Comparison of ENCODE assay signal across 15 cellular contexts in genomic region chr5:96015709-96016108, GRCh38. TPM values are rescaled to one million over a fixed set of nuclear protein-coding genes. Genes with fewer than 3 reads are reported as not detected.
A peak's percentile ranks its signal among the peaks of the same experiment; 100 is the strongest.
DNase-seq lines count a peak whose midpoint lies in the region; ATAC-seq and TF ChIP-seq lines count a peak whose summit lies in the region.
"Had no signal": no experiment of that assay in that cellular context is flagged by ENCODE, and none has a peak within 500 bp of the region (broad histone marks: within the 10 kb centered on the region; RNA-seq: fewer than 3 reads in every experiment).

No MANE protein-coding gene starts in this region.

- no peak for DNase-seq in activated CD4-positive, alpha-beta T cell treated with anti-CD3 and anti-CD28 coated beads for 36 hours
- no peak for DNase-seq in activated CD4-positive, alpha-beta T cell treated with anti-CD3 and anti-CD28 coated beads for 4 hours
- no peak for DNase-seq in DND-41
- no peak for DNase-seq in IMR-90
- DNase-seq in hepatocyte (ENCODE audit: low spot score) = no peak
- DNase-seq in cortex of kidney (lab: John Stamatoyannopoulos, UW) = no peak
- no peak for DNase-seq in SW 1271 (lab: John Stamatoyannopoulos, UW)
- DNase-seq in caudate nucleus (lab: John Stamatoyannopoulos, UW) = no peak
- DNase-seq: 8988T; CD4-positive, alpha-beta memory T cell; DMS79 treated with DMSO at 0.1 percent for 48 hours; EL; HCEC 1CT had no signal

- peak overlapping the region; percentile 81 for H4K5ac ChIP-seq in IMR-90 (ENCODE audit: low read depth, low read length)

- peaks cover 7% of the 10 kb centered on the region; the same call in 1 of the 2 replicates for H3K9me1 ChIP-seq in IMR-90 (ENCODE audit: insufficient read depth, low read length)

- H3K27ac ChIP-seq in DND-41 (ENCODE audit: low read length) (no peak overlapping the region), IMR-90 (ENCODE audit: insufficient read depth, low read length) (peak overlapping the region; percentile 67; the same call in 1 of the 2 replicates), hepatocyte (peak overlapping the region; percentile 41), caudate nucleus (ENCODE audit: low read depth, low read length) (no peak overlapping the region)
- H3K27ac ChIP-seq: BLaER1 had no signal

- H3K27me3 ChIP-seq in DND-41 (ENCODE audit: insufficient read depth, low read length, poor library complexity) (no peaks in the 10 kb centered on the region), IMR-90 (ENCODE audit: control insufficient read depth, insufficient read depth, low read length) (no peaks in the 10 kb centered on the region), hepatocyte (no peaks in the 10 kb centered on the region)
- H3K27me3 ChIP-seq: BLaER1 had no signal

- peak overlapping the region; percentile 34; the same call in 1 of the 2 replicates for H3K14ac ChIP-seq in IMR-90 (replicated peaks; ENCODE audit: low read depth, low read length)

- intact Hi-C loops in activated CD4-positive, alpha-beta T cell treated with anti-CD3 and anti-CD28 coated beads for 36 hours (cut with DNase I, micrococcal nuclease) = no loop called here
- intact Hi-C loops in IMR-90 (cut with micrococcal nuclease) = no loop called here

- H3K27me3 Mint-ChIP-seq in activated CD4-positive, alpha-beta T cell treated with anti-CD3 and anti-CD28 coated beads for 36 hours = no peaks in the 10 kb centered on the region
- H3K27me3 Mint-ChIP-seq: CD4-positive, alpha-beta memory T cell had no signal

- H4K20me1 ChIP-seq in DND-41 (ENCODE audit: insufficient read depth, low read length) = no peaks in the 10 kb centered on the region
- H4K20me1 ChIP-seq in IMR-90 (ENCODE audit: insufficient read depth, low read length) = no peaks in the 10 kb centered on the region
- no peaks in the 10 kb centered on the region for H4K20me1 ChIP-seq in hepatocyte (ENCODE audit: insufficient read depth, poor library complexity, severe bottlenecking)
- H4K20me1 ChIP-seq: BLaER1 had no signal

- peak overlapping the region; percentile 30 to 61 for H4K8ac ChIP-seq in IMR-90 (ENCODE audit: low read depth in 2 of 2, low read length in 2 of 2)

- peak; percentile 51 for ATAC-seq in activated CD4-positive, alpha-beta T cell treated with anti-CD3 and anti-CD28 coated beads for 36 hours
- ATAC-seq in DND-41 (ENCODE audit: insufficient read depth, low read depth) (peak; percentile 48; the same call in 2 of the 3 replicates), IMR-90 (ENCODE audit: low read depth) (no peak)

- peak overlapping the region; percentile 37 for H2BK5ac ChIP-seq in IMR-90 (ENCODE audit: low read depth, low read length, poor library complexity, severe bottlenecking)

- no peak for TF ChIP-seq POLR2A in IMR-90 (IDR thresholded peaks at IDR 0.05; ENCODE audit: low read depth, low read length)

- no CpG with 5 or more reads among the region's 1 CpG for WGBS in IMR-90 (ENCODE audit: extremely low coverage in 2 of 2, insufficient read length in 1 of 2), 2 experiments
- WGBS in hepatocyte (ENCODE audit: low lambda C conversion rate, missing lambda C conversion rate) = 100% methylated on average over 1 of the region's 1 CpG

- no peaks in the 10 kb centered on the region for H3K4me1 Mint-ChIP-seq in activated CD4-positive, alpha-beta T cell treated with anti-CD3 and anti-CD28 coated beads for 36 hours
- H3K4me1 Mint-ChIP-seq: CD14-positive monocyte; CD4-positive, alpha-beta memory T cell had no signal

- no peak for TF ChIP-seq RAD21 in IMR-90 (IDR thresholded peaks at IDR 0.05; ENCODE audit: low read length)

- H3K9me3 ChIP-seq in DND-41 (ENCODE audit: insufficient read depth, low read length, severe bottlenecking) = no peaks in the 10 kb centered on the region
- H3K9me3 ChIP-seq in IMR-90 (ENCODE audit: control insufficient read depth, insufficient read depth, low read length) = no peaks in the 10 kb centered on the region
- H3K9me3 ChIP-seq in hepatocyte (ENCODE audit: low read depth) = no peaks in the 10 kb centered on the region
- H3K9me3 ChIP-seq: BLaER1 had no signal

- H3K79me2 ChIP-seq in DND-41 (ENCODE audit: insufficient read depth, low read length) = no peaks in the 10 kb centered on the region
- H3K79me2 ChIP-seq in hepatocyte = no peaks in the 10 kb centered on the region

- H4K91ac ChIP-seq in IMR-90 (ENCODE audit: insufficient read depth, low read depth, low read length) = peak overlapping the region; percentile 47

- dilution Hi-C loops in IMR-90 (cut with HindIII; ENCODE audit: low sequenced_read_pairs, unreplicated experiment) = no loop called here

- peaks cover 3% of the 10 kb centered on the region for H3K9me3 Mint-ChIP-seq in activated CD4-positive, alpha-beta T cell treated with anti-CD3 and anti-CD28 coated beads for 36 hours (ENCODE audit: low read depth)
- H3K9me3 Mint-ChIP-seq: CD14-positive monocyte had no signal

- H3K4me3 Mint-ChIP-seq in activated CD4-positive, alpha-beta T cell treated with anti-CD3 and anti-CD28 coated beads for 36 hours = no peak overlapping the region
- H3K4me3 Mint-ChIP-seq: CD14-positive monocyte; CD4-positive, alpha-beta memory T cell had no signal

- H3K4ac ChIP-seq in IMR-90 (ENCODE audit: low read depth, low read length) = peak overlapping the region; percentile 59; the same call in 1 of the 2 replicates

- peaks cover 7 to 13% of the 10 kb centered on the region in 2 experiments; a peak in 3 of 4 replicates for H3K79me1 ChIP-seq in IMR-90 (ENCODE audit: low read depth in 1 of 2, low read length in 2 of 2)

- H3K27ac Mint-ChIP-seq in activated CD4-positive, alpha-beta T cell treated with anti-CD3 and anti-CD28 coated beads for 36 hours = no peak overlapping the region
- H3K27ac Mint-ChIP-seq: CD14-positive monocyte; CD4-positive, alpha-beta memory T cell had no signal

- H3K36me3 ChIP-seq in DND-41 (ENCODE audit: insufficient read depth, low read length) (no peaks in the 10 kb centered on the region), IMR-90 (ENCODE audit: control insufficient read depth, insufficient read depth, low read length) (no peaks in the 10 kb centered on the region), hepatocyte (replicated peaks; ENCODE audit: insufficient read depth, low read depth) (no peaks in the 10 kb centered on the region)
- H3K36me3 ChIP-seq: BLaER1 had no signal

- peak overlapping the region; percentile 70 for H2BK20ac ChIP-seq in IMR-90 (ENCODE audit: low read depth, low read length)

- no peak for TF ChIP-seq CTCF in DND-41 (IDR thresholded peaks at IDR 0.05; ENCODE audit: borderline replicate concordance, extremely low read depth, low read length, poor library complexity, severe bottlenecking)
- no peak for TF ChIP-seq CTCF in IMR-90 (conservative IDR thresholded peaks at IDR 0.05; ENCODE audit: low read depth, low read length)
- no peak for TF ChIP-seq CTCF in hepatocyte (IDR thresholded peaks at IDR 0.05; ENCODE audit: poor library complexity)

- CTCF ChIA-PET in activated CD4-positive, alpha-beta T cell treated with anti-CD3 and anti-CD28 coated beads for 36 hours (lab: Charles Lee) = interaction anchor here (0.6 to 1.0 kb wide), 2 partner anchors 21 to 26 kb away, joined by 3 read pairs; no protein-coding TSS in a partner anchor
- CTCF ChIA-PET in IMR-90 (lab: Yijun Ruan, JAX) = interaction anchor here (0.7 to 1.4 kb wide), 2 partner anchors 21 to 314 kb away, joined by 4 read pairs; no protein-coding TSS in a partner anchor

- in situ Hi-C loops in IMR-90 (cut with MboI; ENCODE audit: low sequenced_read_pairs) = no loop called here

- no peak overlapping the region for H2AK9ac ChIP-seq in IMR-90 (replicated peaks; ENCODE audit: low read depth, low read length, poor library complexity)

- H2BK15ac ChIP-seq in IMR-90 (ENCODE audit: low read depth, low read length) = peak overlapping the region; percentile 74

- peak overlapping the region; percentile 32 for H2AK5ac ChIP-seq in IMR-90 (ENCODE audit: low read depth, low read length)

- H3K4me2 ChIP-seq in DND-41 (ENCODE audit: insufficient read depth, low read length) = no peak overlapping the region
- H3K4me2 ChIP-seq in IMR-90 (ENCODE audit: low read depth, low read length) = no peak overlapping the region
- H3K4me2 ChIP-seq in hepatocyte = no peak overlapping the region
- H3K4me2 ChIP-seq: BLaER1 had no signal

- POLR2A ChIA-PET in activated CD4-positive, alpha-beta T cell treated with anti-CD3 and anti-CD28 coated beads for 36 hours (lab: Charles Lee) = no interaction called here
- POLR2A ChIA-PET in IMR-90 (lab: Charles Lee; ENCODE audit: unreplicated experiment) = no interaction called here

- H3K36me3 Mint-ChIP-seq in activated CD4-positive, alpha-beta T cell treated with anti-CD3 and anti-CD28 coated beads for 36 hours (ENCODE audit: low read depth) = no peaks in the 10 kb centered on the region
- H3K36me3 Mint-ChIP-seq: CD14-positive monocyte; CD4-positive, alpha-beta memory T cell had no signal

- H3K4me3 ChIP-seq in DND-41 (ENCODE audit: low read depth in 1 of 2, low read length in 2 of 2) (no peak overlapping the region), IMR-90 (ENCODE audit: insufficient read depth, low read depth, low read length) (no peak overlapping the region), hepatocyte (no peak overlapping the region)
- H3K4me3 ChIP-seq: BLaER1 had no signal

- BruUV-seq in IMR-90 (replicated peaks; lab: Mats Ljungman, UMichigan) = no TSS peak

- H3K4me1 ChIP-seq in DND-41 (ENCODE audit: insufficient read depth, low read length) (no peaks in the 10 kb centered on the region), IMR-90 (ENCODE audit: control insufficient read depth, insufficient read depth, low read length) (peaks cover 9% of the 10 kb centered on the region), hepatocyte (ENCODE audit: insufficient read depth) (no peaks in the 10 kb centered on the region)
- H3K4me1 ChIP-seq: BLaER1 had no signal

- H3K56ac ChIP-seq in IMR-90 (ENCODE audit: extremely low read depth, insufficient read depth, low read length) = no peak overlapping the region

- peak overlapping the region; percentile 36; the same call in 1 of the 2 replicates for H3K23ac ChIP-seq in IMR-90 (ENCODE audit: low read depth, low read length)

- no peaks in the 10 kb centered on the region for H3K9me2 ChIP-seq in hepatocyte (replicated peaks; ENCODE audit: insufficient read depth)

- H2BK120ac ChIP-seq in IMR-90 (ENCODE audit: low read depth, low read length) = peak overlapping the region; percentile 60

- no peak overlapping the region for H2AFZ ChIP-seq in DND-41 (ENCODE audit: low read depth, low read length)
- no peak overlapping the region for H2AFZ ChIP-seq in IMR-90 (replicated peaks; ENCODE audit: low read length, poor library complexity)
- no peak overlapping the region for H2AFZ ChIP-seq in hepatocyte

- peak overlapping the region; percentile 81 for H3K18ac ChIP-seq in IMR-90 (ENCODE audit: low read depth, low read length)

- H3K9ac ChIP-seq in DND-41 (ENCODE audit: low read depth, low read length) = no peak overlapping the region
- H3K9ac ChIP-seq in IMR-90 (ENCODE audit: low read depth, low read length) = no peak overlapping the region
- H3K9ac ChIP-seq: BLaER1 had no signal

RNA-seq across cellular contexts. Expression of gene ELL2, which starts 54.1 kb away (rescaled TPM):
- 100 to 1,000 TPM in 1 of 2 experiments, 10 to 100 TPM in 1; 87.6 to 131 TPM for total RNA-seq in activated CD4-positive, alpha-beta T cell treated with anti-CD3 and anti-CD28 coated beads for 36 hours
- total RNA-seq in IMR-90 (2012; rRNA removed) = 92.5 and 137 TPM in 2 replicates
- 52.4 and 61.4 TPM in 2 replicates for polyA plus RNA-seq in IMR-90 (2012; rRNA removed)
- polyA plus RNA-seq in IMR-90 (2012; cell fraction: cytosol; rRNA removed) = 16.4 and 21.9 TPM in 2 replicates
- polyA plus RNA-seq in IMR-90 (2012; cell fraction: nucleus; rRNA removed; ENCODE audit: low replicate concordance) = 23.4 and 161 TPM in 2 replicates
- 51.1 and 56.0 TPM in 2 replicates for total RNA-seq in hepatocyte
- 31.9 and 34.6 TPM in 2 replicates for polyA plus RNA-seq in hepatocyte

Comparison
In these comparisons a context has a peak if more than half of its experiments do, and no peak if none do; other contexts are left out.
1. H3K27ac ChIP-seq: peak in IMR-90 (single experiment) and hepatocyte (single experiment); none in DND-41 (single experiment) and caudate nucleus (single experiment).